27 cellular contexts compared by ENCODE assay signal in the genomic region with DNA sequence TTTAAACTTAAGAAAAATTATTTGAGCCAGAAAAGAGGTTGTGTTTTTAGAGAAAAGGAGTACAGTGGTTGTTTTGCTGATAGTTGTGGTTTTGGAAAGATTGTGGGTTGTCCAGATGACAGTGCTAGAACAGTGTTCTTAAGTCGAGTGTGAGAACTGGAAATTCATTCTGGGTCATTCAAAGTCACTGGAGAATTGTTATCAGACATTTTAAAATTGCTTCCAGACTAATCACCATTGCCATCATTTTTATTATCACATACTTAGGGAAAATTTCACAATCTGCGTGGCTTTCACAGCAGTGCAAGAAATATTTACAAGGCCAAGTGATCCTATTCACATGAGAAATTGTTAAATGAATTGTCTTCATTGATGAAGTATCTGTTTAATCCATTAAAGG.
A peak's percentile ranks its signal among the peaks of the same experiment; 100 is the strongest.
DNase-seq lines count a peak whose midpoint lies in the region; ATAC-seq and TF ChIP-seq lines count a peak whose summit lies in the region.
"Had no signal": no experiment of that assay in that cellular context is flagged by ENCODE, and none has a peak within 500 bp of the region (broad histone marks: within the 10 kb centered on the region; RNA-seq: fewer than 3 reads in every experiment).

No MANE protein-coding gene starts in this region.

- H3K36me3 ChIP-seq in fibroblast of lung (ENCODE audit: control insufficient read depth, insufficient read depth, low read length) = no peaks in the 10 kb centered on the region
- H3K36me3 ChIP-seq: BLaER1 treated with 17β-estradiol and CSF1 and Interleukin-3, amounts not matched to agents 10 nM and 100 nM; uterus had no signal

- no peaks in the 10 kb centered on the region for H3K27me3 Mint-ChIP-seq in stimulated activated naive CD8-positive, alpha-beta T cell treated with anti-CD3 and anti-CD28 coated beads, Interleukin-15, amount 100 ng/mL, for 72 hours
- H3K27me3 Mint-ChIP-seq: activated CD4-positive, alpha-beta memory T cell treated with anti-CD3 and anti-CD28 coated beads for 36 hours; activated T-helper 17 cell treated with anti-CD3 and anti-CD28 coated beads, Interleukin-2, amount 50 U/mL, for 72 hours had no signal

- H3K4me1 ChIP-seq in fibroblast of lung (ENCODE audit: control insufficient read depth, extremely low read depth, insufficient read depth, low read length) = no peaks in the 10 kb centered on the region
- H3K4me1 ChIP-seq: Caco-2, testis, uterus had no signal

- DNase-seq in AG09309 (ENCODE audit: low read depth) = peak; percentile 44
- peak; percentile 32 for DNase-seq in MV-4-11 (lab: John Stamatoyannopoulos, UW)
- DNase-seq in fibroblast of lung (ENCODE audit: low read depth in 2 of 2) = peak; percentile 22 to 81
- DNase-seq in iris pigment epithelial cell (ENCODE audit: low read depth) = peak; percentile 85
- DNase-seq in mucosa of gallbladder (ENCODE audit: low spot score) = no peak
- DNase-seq in stimulated activated naive CD8-positive, alpha-beta T cell treated with anti-CD3 and anti-CD28 coated beads, Interleukin-15, amount 100 ng/mL, for 72 hours = no peak
- DNase-seq: activated CD4-positive, alpha-beta memory T cell treated with anti-CD3 and anti-CD28 coated beads for 36 hours; activated CD8-positive, alpha-beta memory T cell treated with anti-CD3 and anti-CD28 coated beads, Interleukin-2, amount 50 U/mL, for 48 hours; Caco-2; DMS79 treated with DMSO at 0.1 percent for 48 hours; kidney glomerular epithelial cell; naive B cell; NCI-H1092; NCI-H1930; NCI-H2227 treated with DMSO at 0.1 percent for 48 hours; NCI-H774; nucleus accumbens; testis; uterus had no signal

- TF ChIP-seq CTCF in AG09309 (IDR thresholded peaks at IDR 0.05; ENCODE audit: control insufficient read depth, insufficient read depth, low read depth, low read length, missing control alignments) (no peak), fibroblast of lung (conservative IDR thresholded peaks at IDR 0.05 in 1 of 2, IDR thresholded peaks at IDR 0.05 in 1 of 2; ENCODE audit: low read depth in 1 of 2, low read length in 2 of 2) (no peak)

- H3K4me1 Mint-ChIP-seq in stimulated activated naive CD8-positive, alpha-beta T cell treated with anti-CD3 and anti-CD28 coated beads, Interleukin-15, amount 100 ng/mL, for 72 hours = no peaks in the 10 kb centered on the region
- H3K4me1 Mint-ChIP-seq: activated naive CD4-positive, alpha-beta T cell treated with anti-CD3 and anti-CD28 coated beads, Interleukin-2, amount 50 U/mL, for 24 hours; activated T-helper 17 cell treated with anti-CD3 and anti-CD28 coated beads, Interleukin-2, amount 50 U/mL, for 72 hours; memory B cell; naive B cell had no signal

- H4K20me1 ChIP-seq in fibroblast of lung (ENCODE audit: control insufficient read depth, extremely low read depth, insufficient read depth, low read length) = no peaks in the 10 kb centered on the region
- H4K20me1 ChIP-seq: BLaER1 treated with 17β-estradiol and CSF1 and Interleukin-3, amounts not matched to agents 10 nM and 100 nM had no signal

- H3K4me3 Mint-ChIP-seq in stimulated activated naive CD8-positive, alpha-beta T cell treated with anti-CD3 and anti-CD28 coated beads, Interleukin-15, amount 100 ng/mL, for 72 hours = no peak overlapping the region
- H3K4me3 Mint-ChIP-seq: activated CD4-positive, alpha-beta memory T cell treated with anti-CD3 and anti-CD28 coated beads for 36 hours; activated naive CD4-positive, alpha-beta T cell treated with anti-CD3 and anti-CD28 coated beads, Interleukin-2, amount 50 U/mL, for 24 hours; activated T-helper 17 cell treated with anti-CD3 and anti-CD28 coated beads, Interleukin-2, amount 50 U/mL, for 72 hours; memory B cell; naive B cell; WTC11 had no signal

- H3K9ac ChIP-seq in fibroblast of lung (ENCODE audit: insufficient read depth, low read length) = no peak overlapping the region
- H3K9ac ChIP-seq: BLaER1 treated with 17β-estradiol and CSF1 and Interleukin-3, amounts not matched to agents 10 nM and 100 nM had no signal

- no peak overlapping the region for H3K4me3 ChIP-seq in AG09309 (ENCODE audit: control insufficient read depth, low read depth, low read length)
- no peak overlapping the region for H3K4me3 ChIP-seq in fibroblast of lung (replicated peaks in 1 of 4; ENCODE audit: control extremely low read depth in 1 of 4, insufficient read depth in 1 of 4, low read depth in 3 of 4, low read length in 4 of 4)
- H3K4me3 ChIP-seq: BLaER1 treated with 17β-estradiol and CSF1 and Interleukin-3, amounts not matched to agents 10 nM and 100 nM; GM12878; testis; uterus had no signal

- no peak overlapping the region for H3K4me2 ChIP-seq in fibroblast of lung (ENCODE audit: extremely low read depth, insufficient read depth, low read length)
- H3K4me2 ChIP-seq: BLaER1 treated with 17β-estradiol and CSF1 and Interleukin-3, amounts not matched to agents 10 nM and 100 nM had no signal

- H3K27ac Mint-ChIP-seq in stimulated activated naive CD8-positive, alpha-beta T cell treated with anti-CD3 and anti-CD28 coated beads, Interleukin-15, amount 100 ng/mL, for 72 hours = no peak overlapping the region
- H3K27ac Mint-ChIP-seq: activated CD4-positive, alpha-beta memory T cell treated with anti-CD3 and anti-CD28 coated beads for 36 hours; activated naive CD4-positive, alpha-beta T cell treated with anti-CD3 and anti-CD28 coated beads, Interleukin-2, amount 50 U/mL, for 24 hours; activated T-helper 17 cell treated with anti-CD3 and anti-CD28 coated beads, Interleukin-2, amount 50 U/mL, for 72 hours; memory B cell; naive B cell; WTC11 had no signal

- ATAC-seq in GM18858 (IDR thresholded peaks at IDR 0.05; ENCODE audit: unreplicated experiment) (no peak), HG02885 (IDR thresholded peaks at IDR 0.05; ENCODE audit: poor library complexity, unreplicated experiment) (no peak)
- no peak for ATAC-seq in stimulated activated naive CD8-positive, alpha-beta T cell treated with anti-CD3 and anti-CD28 coated beads, Interleukin-15, amount 100 ng/mL, for 72 hours
- ATAC-seq: activated T-helper 17 cell treated with anti-CD3 and anti-CD28 coated beads, Interleukin-2, amount 50 U/mL, for 72 hours; GM12878; WTC11 had no signal

- H3K9me3 ChIP-seq in fibroblast of lung (ENCODE audit: control insufficient read depth, insufficient read depth, low read depth, low read length) = no peaks in the 10 kb centered on the region
- H3K9me3 ChIP-seq: testis, uterus had no signal

- H2AFZ ChIP-seq in fibroblast of lung (ENCODE audit: low read length) = no peak overlapping the region

- H3K9me3 Mint-ChIP-seq in stimulated activated naive CD8-positive, alpha-beta T cell treated with anti-CD3 and anti-CD28 coated beads, Interleukin-15, amount 100 ng/mL, for 72 hours = peaks cover 0 to 9% of the 10 kb centered on the region in 2 donors
- H3K9me3 Mint-ChIP-seq: activated naive CD4-positive, alpha-beta T cell treated with anti-CD3 and anti-CD28 coated beads, Interleukin-2, amount 50 U/mL, for 24 hours had no signal

- no peaks in the 10 kb centered on the region for H3K79me2 ChIP-seq in fibroblast of lung (ENCODE audit: control insufficient read depth, insufficient read depth, low read length)

- H3K27me3 ChIP-seq in fibroblast of lung (ENCODE audit: control insufficient read depth, insufficient read depth, low read length) = no peaks in the 10 kb centered on the region
- H3K27me3 ChIP-seq: BLaER1 treated with 17β-estradiol and CSF1 and Interleukin-3, amounts not matched to agents 10 nM and 100 nM; testis; uterus had no signal

- H3K27ac ChIP-seq in fibroblast of lung (ENCODE audit: insufficient read depth, low read length) = no peak overlapping the region
- H3K27ac ChIP-seq: BLaER1 treated with 17β-estradiol and CSF1 and Interleukin-3, amounts not matched to agents 10 nM and 100 nM; testis had no signal

Comparison
In these comparisons a context has a peak if more than half of its experiments do, and no peak if none do; other contexts are left out.
1. DNase-seq: peak in AG09309 (single experiment), MV-4-11 (single experiment), fibroblast of lung (2 of 2) and iris pigment epithelial cell (single experiment); none in mucosa of gallbladder (single experiment) and stimulated activated naive CD8-positive, alpha-beta T cell treated with anti-CD3 and anti-CD28 coated beads, Interleukin-15, amount 100 ng/mL, for 72 hours (0 of 2).